25 cellular contexts compared by ENCODE assay signal in genomic region chr1:44569491-44569890, GRCh38.
"Had no signal": no experiment of that assay in that cellular context is flagged by ENCODE, and none has a peak within 500 bp of the region (broad histone marks: within the 10 kb centered on the region; RNA-seq: fewer than 3 reads in every experiment).

No MANE protein-coding gene starts in this region.

- H3K27ac ChIP-seq: neutrophil, pancreas, prostate gland, right lobe of liver, sigmoid colon, stomach, suprapubic skin, thoracic aorta, thyroid gland, tibial nerve, upper lobe of left lung, vagina had no signal

- H3K27me3 ChIP-seq: neutrophil, pancreas, right lobe of liver, thyroid gland, tibial nerve, upper lobe of left lung, vagina had no signal

- ATAC-seq: naive thymus-derived CD8-positive, alpha-beta T cell; natural killer cell treated with Interleukin-12 subunit alpha and Interleukin-12 subunit beta and Interleukin-15 and Interleukin-18, amount 100 ng/mL, for 72 hours; pancreas; right cardiac atrium; right lobe of liver; stimulated activated effector memory CD8-positive, alpha-beta T cell treated with anti-CD3 and anti-CD28 coated beads, Interleukin-12 subunit alpha, Interleukin-12 subunit beta, amount 100 ng/mL, for 72 hours; stimulated activated naive B cell treated with anti-CD40 and anti-IgM and Interleukin-4, amounts not matched to agents 10 μg/mL and 1 μg/mL and 100 μg/mL, for 72 hours had no signal

- DNase-seq: naive thymus-derived CD8-positive, alpha-beta T cell; nephron progenitor cell; pancreas; right cardiac atrium; right lobe of liver; sigmoid colon; small intestine; stimulated activated CD4-positive, alpha-beta T cell treated with anti-CD3 and anti-CD28 coated beads, Interleukin-15, amount 100 ng/mL, for 24 hours; stimulated activated CD4-positive, alpha-beta T cell treated with anti-CD3 and anti-CD28 coated beads, Interleukin-2, amount 100 ng/mL, for 24 hours; stimulated activated CD4-positive, alpha-beta T cell treated with anti-CD3 and anti-CD28 coated beads, Interleukin-2, amount 100 ng/mL, for 48 hours; stimulated activated CD4-positive, alpha-beta T cell treated with anti-CD3 and anti-CD28 coated beads, Interleukin-4, amount 100 ng/mL, for 24 hours; stimulated activated naive B cell treated with anti-CD40 and anti-IgM and Interleukin-4, amounts not matched to agents 10 μg/mL and 1 μg/mL and 100 μg/mL, for 72 hours; stimulated activated naive CD4-positive, alpha-beta T cell treated with Interleukin-2 at 50 U/mL for 16 hours; stomach; thyroid gland; trophoblast cell; upper lobe of left lung had no signal
